In genomic region chr13:43304945-43305344, GRCh38 we compare ENCODE assay signal across 20 cellular contexts.
A peak's percentile ranks its signal among the peaks of the same experiment; 100 is the strongest.
DNase-seq lines count a peak whose midpoint lies in the region; ATAC-seq and TF ChIP-seq lines count a peak whose summit lies in the region.
"Had no signal": no experiment of that assay in that cellular context is flagged by ENCODE, and none has a peak within 500 bp of the region (broad histone marks: within the 10 kb centered on the region; RNA-seq: fewer than 3 reads in every experiment).

No MANE protein-coding gene starts in this region.

- H3K79me1 ChIP-seq in mesendoderm (ENCODE audit: low read length), result no peaks in the 10 kb centered on the region

- H2BK5ac ChIP-seq in mesendoderm (ENCODE audit: low read length), result no peak overlapping the region

- TF ChIP-seq CTCF in C4-2B (conservative IDR thresholded peaks at IDR 0.05) (peak; percentile 13), WERI-Rb-1 (IDR thresholded peaks at IDR 0.05; ENCODE audit: low read depth, low read length) (peak; percentile 23; the same call in 1 of the 2 replicates)

- H3K9me3 ChIP-seq in WERI-Rb-1 (ENCODE audit: severe bottlenecking), result no peaks in the 10 kb centered on the region
- H3K9me3 ChIP-seq: SJSA1, testis had no signal

- H3K27ac ChIP-seq in C4-2B (peak overlapping the region; percentile 22; the same call in 1 of the 2 replicates), WERI-Rb-1 (no peak overlapping the region), mesendoderm (ENCODE audit: low read depth, low read length) (no peak overlapping the region)
- H3K27ac ChIP-seq: cardiac muscle cell, SJSA1, testis had no signal

- WGBS in mesendoderm (ENCODE audit: extremely low coverage, insufficient coverage, low lambda C conversion rate), result no CpG with 5 or more reads among the region's 2 CpGs

- no peak overlapping the region for H4K5ac ChIP-seq in mesendoderm (ENCODE audit: low read length)

- H2AK5ac ChIP-seq in mesendoderm (ENCODE audit: low read length), result no peak overlapping the region

- H3K79me2 ChIP-seq in mesendoderm (ENCODE audit: control insufficient read depth, insufficient read depth, low read length), result no peaks in the 10 kb centered on the region

- no peak overlapping the region for H4K8ac ChIP-seq in mesendoderm (ENCODE audit: low read depth, low read length)

- ATAC-seq in HG03025 (IDR thresholded peaks at IDR 0.05; ENCODE audit: low FRiP score, unreplicated experiment) (no peak), HG03439 (IDR thresholded peaks at IDR 0.05; ENCODE audit: unreplicated experiment) (no peak), HG03045 (IDR thresholded peaks at IDR 0.05; ENCODE audit: unreplicated experiment) (no peak)

- H3K18ac ChIP-seq in mesendoderm (ENCODE audit: low read length), result no peak overlapping the region

- no peak overlapping the region for H3K4me2 ChIP-seq in mesendoderm (ENCODE audit: low read length)

- H3K23ac ChIP-seq in mesendoderm (ENCODE audit: low read length), result no peak overlapping the region

- H3K56ac ChIP-seq in mesendoderm (ENCODE audit: low read length), result no peak overlapping the region

- no peaks in the 10 kb centered on the region for H3K36me3 ChIP-seq in WERI-Rb-1
- H3K36me3 ChIP-seq in mesendoderm (ENCODE audit: control insufficient read depth, insufficient read depth, low read length), result no peaks in the 10 kb centered on the region
- H3K36me3 ChIP-seq: cardiac muscle cell, SJSA1 had no signal

- H2BK15ac ChIP-seq in mesendoderm (replicated peaks; ENCODE audit: low read depth), result no peak overlapping the region

- no peak overlapping the region for H3K9ac ChIP-seq in mesendoderm (ENCODE audit: low read length)

- DNase-seq in HT1080 (ENCODE audit: low read depth), result peak; percentile 3
- DNase-seq in WERI-Rb-1, result no peak
- peak; percentile 36 for DNase-seq in mesendoderm
- DNase-seq in NCI-H2107 treated with DMSO at 0.1 percent for 48 hours (lab: John Stamatoyannopoulos, UW; ENCODE audit: unreplicated experiment), result no peak
- DNase-seq: activated CD4-positive, alpha-beta T cell treated with anti-CD3 and anti-CD28 coated beads, Interleukin-2, amount 10 ng/mL, durations not matched to agents 7 days and 5 days; activated CD8-positive, alpha-beta memory T cell treated with anti-CD3 and anti-CD28 coated beads, Interleukin-2, amount 50 U/mL, for 4 hours; activated effector memory CD4-positive, alpha-beta T cell treated with Interleukin-2 at 50 U/mL for 16 hours; Calu3; MM.1S; NCI-H187; NCI-H446 treated with DMSO at 0.1 percent for 48 hours; stimulated activated CD4-positive, alpha-beta T cell treated with anti-CD3 and anti-CD28 coated beads, Interleukin-12 subunit alpha, Interleukin-12 subunit beta, amount 100 ng/mL, for 4 hours; T1000; testis had no signal

- no peaks in the 10 kb centered on the region for H3K4me1 ChIP-seq in mesendoderm (ENCODE audit: control insufficient read depth, low read depth, low read length)

- H2BK120ac ChIP-seq in mesendoderm (ENCODE audit: low read depth, low read length), result no peak overlapping the region

- no peak overlapping the region for H3K4ac ChIP-seq in mesendoderm (ENCODE audit: low read depth, low read length)

- H3K4me3 ChIP-seq in WERI-Rb-1 (ENCODE audit: low read depth, low read length) (no peak overlapping the region), mesendoderm (ENCODE audit: low read length) (no peak overlapping the region)
- H3K4me3 ChIP-seq: cardiac muscle cell, SJSA1, testis had no signal

- H3K27me3 ChIP-seq in WERI-Rb-1 (ENCODE audit: insufficient read depth, low read depth, severe bottlenecking) (no peaks in the 10 kb centered on the region), mesendoderm (ENCODE audit: insufficient read depth, low read length, poor library complexity) (no peaks in the 10 kb centered on the region)
- H3K27me3 ChIP-seq: cardiac muscle cell, SJSA1, testis had no signal

Comparison
In these comparisons a context has a peak if more than half of its experiments do, and no peak if none do; other contexts are left out.
1. DNase-seq: peak in HT1080 (single experiment) and mesendoderm (single experiment); none in WERI-Rb-1 (single experiment) and NCI-H2107 treated with DMSO at 0.1 percent for 48 hours (single experiment).